1 cellular context compared by ENCODE assay signal in the genomic region with DNA sequence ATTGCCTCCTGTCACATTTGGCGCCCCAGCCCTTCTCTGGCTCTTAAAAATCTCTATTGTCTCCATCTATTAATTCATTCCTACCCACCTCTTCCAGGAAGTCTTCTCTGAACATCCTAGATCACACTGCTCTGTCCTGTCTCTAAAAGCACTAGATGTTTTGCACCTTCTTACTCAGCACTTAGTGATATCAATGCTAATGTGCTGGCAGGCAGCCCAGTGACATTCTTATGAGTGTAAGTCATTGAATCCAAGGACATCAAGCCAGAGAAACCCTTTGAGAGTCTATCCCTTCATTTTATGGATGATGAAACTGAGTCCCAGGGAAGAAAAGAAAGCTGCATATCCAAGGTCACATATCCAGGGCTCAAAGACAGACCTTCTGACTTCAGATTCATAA.
A peak's percentile ranks its signal among the peaks of the same experiment; 100 is the strongest.
TF ChIP-seq lines count a peak whose summit lies in the region.

No MANE protein-coding gene starts in this region.

TF ChIP-seq in HEK293, 187 proteins besides CTCF, POLR2A, EP300 and RAD21 (continued from another document and continues in another):
- no peak for TF ChIP-seq KLF10 (tag by site-specific recombination; IDR thresholded peaks at IDR 0.05)
- no peak for TF ChIP-seq ZNF473 (tag by site-specific recombination; IDR thresholded peaks at IDR 0.05)
- TF ChIP-seq ZNF48 (tag by site-specific recombination; IDR thresholded peaks at IDR 0.05) = no peak
- no peak for TF ChIP-seq ZNF398 (tag by site-specific recombination; IDR thresholded peaks at IDR 0.05)
- no peak for TF ChIP-seq ZNF148 (tag by site-specific recombination; IDR thresholded peaks at IDR 0.05; ENCODE audit: borderline replicate concordance)
- no peak for TF ChIP-seq ZNF175 (tag by site-specific recombination; IDR thresholded peaks at IDR 0.05)
- TF ChIP-seq YY1 (tag by site-specific recombination; IDR thresholded peaks at IDR 0.05) = no peak
- TF ChIP-seq OSR2 (tag by site-specific recombination; IDR thresholded peaks at IDR 0.05) = 0 out of 2 replicates have a peak, but pooled peaks have one; percentile 5
- TF ChIP-seq REPIN1 (tag by site-specific recombination; IDR thresholded peaks at IDR 0.05; ENCODE audit: low read depth) = no peak
- no peak for TF ChIP-seq ZNF239 (tag by site-specific recombination; IDR thresholded peaks at IDR 0.05)
- no peak for TF ChIP-seq ZFP41 (tag by site-specific recombination; IDR thresholded peaks at IDR 0.05; ENCODE audit: borderline replicate concordance)
- no peak for TF ChIP-seq ZNF830 (tag by site-specific recombination; IDR thresholded peaks at IDR 0.05; ENCODE audit: low read depth)
- no peak for TF ChIP-seq ZNF138 (tag by site-specific recombination; IDR thresholded peaks at IDR 0.05; ENCODE audit: borderline replicate concordance)
- no peak for TF ChIP-seq FEZF1 (tag by site-specific recombination; IDR thresholded peaks at IDR 0.05)
- no peak for TF ChIP-seq ZNF391 (tag by site-specific recombination; IDR thresholded peaks at IDR 0.05; ENCODE audit: borderline replicate concordance, low read depth)
- no peak for TF ChIP-seq TCF7L2 (IDR thresholded peaks at IDR 0.05; ENCODE audit: borderline replicate concordance, low read depth, low read length)
- no peak for TF ChIP-seq ZNF146 (tag by site-specific recombination; IDR thresholded peaks at IDR 0.05)
- TF ChIP-seq ZNF501 (tag by site-specific recombination; IDR thresholded peaks at IDR 0.05) = no peak
- TF ChIP-seq ZEB2 (tag by site-specific recombination; IDR thresholded peaks at IDR 0.05) = peak; percentile 86; the same call in 1 of the 2 replicates
- TF ChIP-seq ZNF529 (tag by site-specific recombination; IDR thresholded peaks at IDR 0.05; ENCODE audit: insufficient replicate concordance) = no peak
- TF ChIP-seq, protein P1, sequence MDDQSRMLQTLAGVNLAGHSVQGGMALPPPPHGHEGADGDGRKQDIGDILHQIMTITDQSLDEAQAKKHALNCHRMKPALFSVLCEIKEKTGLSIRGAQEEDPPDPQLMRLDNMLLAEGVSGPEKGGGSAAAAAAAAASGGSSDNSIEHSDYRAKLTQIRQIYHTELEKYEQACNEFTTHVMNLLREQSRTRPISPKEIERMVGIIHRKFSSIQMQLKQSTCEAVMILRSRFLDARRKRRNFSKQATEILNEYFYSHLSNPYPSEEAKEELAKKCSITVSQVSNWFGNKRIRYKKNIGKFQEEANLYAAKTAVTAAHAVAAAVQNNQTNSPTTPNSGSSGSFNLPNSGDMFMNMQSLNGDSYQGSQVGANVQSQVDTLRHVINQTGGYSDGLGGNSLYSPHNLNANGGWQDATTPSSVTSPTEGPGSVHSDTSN (CRISPR knock-in tag; IDR thresholded peaks at IDR 0.05) = no peak
- TF ChIP-seq KLF17 (tag by site-specific recombination; IDR thresholded peaks at IDR 0.05) = no peak
- no peak for TF ChIP-seq ZNF555 (tag by site-specific recombination; conservative IDR thresholded peaks at IDR 0.05)
- TF ChIP-seq, protein P2, sequence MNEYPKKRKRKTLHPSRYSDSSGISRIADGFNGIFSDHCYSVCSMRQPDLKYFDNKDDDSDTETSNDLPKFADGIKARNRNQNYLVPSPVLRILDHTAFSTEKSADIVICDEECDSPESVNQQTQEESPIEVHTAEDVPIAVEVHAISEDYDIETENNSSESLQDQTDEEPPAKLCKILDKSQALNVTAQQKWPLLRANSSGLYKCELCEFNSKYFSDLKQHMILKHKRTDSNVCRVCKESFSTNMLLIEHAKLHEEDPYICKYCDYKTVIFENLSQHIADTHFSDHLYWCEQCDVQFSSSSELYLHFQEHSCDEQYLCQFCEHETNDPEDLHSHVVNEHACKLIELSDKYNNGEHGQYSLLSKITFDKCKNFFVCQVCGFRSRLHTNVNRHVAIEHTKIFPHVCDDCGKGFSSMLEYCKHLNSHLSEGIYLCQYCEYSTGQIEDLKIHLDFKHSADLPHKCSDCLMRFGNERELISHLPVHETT (tag by site-specific recombination; IDR thresholded peaks at IDR 0.05) = peak; percentile 29; the same call in 1 of the 2 replicates
- TF ChIP-seq ZNF121 (tag by site-specific recombination; IDR thresholded peaks at IDR 0.05) = peak; percentile 97
- no peak for TF ChIP-seq SCRT1 (tag by site-specific recombination; IDR thresholded peaks at IDR 0.05; ENCODE audit: borderline replicate concordance)
- no peak for TF ChIP-seq ZNF416 (tag by site-specific recombination; IDR thresholded peaks at IDR 0.05)
- no peak for TF ChIP-seq ZNF621 (tag by site-specific recombination; IDR thresholded peaks at IDR 0.05)
- TF ChIP-seq ZNF394 (tag by site-specific recombination; IDR thresholded peaks at IDR 0.05; ENCODE audit: borderline replicate concordance) = 0 out of 2 replicates have a peak, but pooled peaks have one; percentile 16
- TF ChIP-seq ZNF610 (tag by site-specific recombination; IDR thresholded peaks at IDR 0.05; ENCODE audit: borderline replicate concordance) = no peak
- TF ChIP-seq ZNF324 (tag by site-specific recombination; IDR thresholded peaks at IDR 0.05) = no peak
- TF ChIP-seq ZNF404 (tag by site-specific recombination; IDR thresholded peaks at IDR 0.05) = no peak
- no peak for TF ChIP-seq KLF7 (tag by site-specific recombination; IDR thresholded peaks at IDR 0.05; ENCODE audit: borderline replicate concordance)
- TF ChIP-seq HOXA7 (CRISPR knock-in tag; IDR thresholded peaks at IDR 0.05; ENCODE audit: borderline replicate concordance) = no peak
- no peak for TF ChIP-seq GLIS2 (tag by site-specific recombination; IDR thresholded peaks at IDR 0.05)
- no peak for TF ChIP-seq ZNF548 (tag by site-specific recombination; IDR thresholded peaks at IDR 0.05)
- TF ChIP-seq MYNN (tag by site-specific recombination; IDR thresholded peaks at IDR 0.05; ENCODE audit: borderline replicate concordance) = no peak
- TF ChIP-seq ELK4 (IDR thresholded peaks at IDR 0.05; ENCODE audit: borderline replicate concordance, low read depth, low read length) = no peak
- no peak for TF ChIP-seq ZNF623 (tag by site-specific recombination; IDR thresholded peaks at IDR 0.05)
- TF ChIP-seq ZNF140 (tag by site-specific recombination; IDR thresholded peaks at IDR 0.05) = no peak
- peak; percentile 91; the same call in 1 of the 2 replicates for TF ChIP-seq ZNF660 (tag by site-specific recombination; IDR thresholded peaks at IDR 0.05)
- TF ChIP-seq ZFP37 (tag by site-specific recombination; IDR thresholded peaks at IDR 0.05) = no peak
- TF ChIP-seq ZNF624 (tag by site-specific recombination; IDR thresholded peaks at IDR 0.05) = no peak
- no peak for TF ChIP-seq BCL11A (tag by site-specific recombination; IDR thresholded peaks at IDR 0.05; ENCODE audit: low read depth)
- no peak for TF ChIP-seq ZNF311 (tag by site-specific recombination; IDR thresholded peaks at IDR 0.05; ENCODE audit: borderline replicate concordance)
- TF ChIP-seq ZNF654 (tag by site-specific recombination; IDR thresholded peaks at IDR 0.05; ENCODE audit: low read depth) = no peak
- TF ChIP-seq ZNF560 (tag by site-specific recombination; IDR thresholded peaks at IDR 0.05; ENCODE audit: borderline replicate concordance) = no peak
- no peak for TF ChIP-seq ZNF664 (tag by site-specific recombination; IDR thresholded peaks at IDR 0.05)
- peak; percentile 78 for TF ChIP-seq ZNF629 (tag by site-specific recombination; IDR thresholded peaks at IDR 0.05)
- TF ChIP-seq ZNF24 (tag by site-specific recombination; IDR thresholded peaks at IDR 0.05) = 0 out of 2 replicates have a peak, but pooled peaks have one; percentile 66
- peak; percentile 56 for TF ChIP-seq SP7 (tag by site-specific recombination; IDR thresholded peaks at IDR 0.05)
- no peak for TF ChIP-seq ZNF132 (tag by site-specific recombination; IDR thresholded peaks at IDR 0.05; ENCODE audit: borderline replicate concordance)
- TF ChIP-seq, protein P3, sequence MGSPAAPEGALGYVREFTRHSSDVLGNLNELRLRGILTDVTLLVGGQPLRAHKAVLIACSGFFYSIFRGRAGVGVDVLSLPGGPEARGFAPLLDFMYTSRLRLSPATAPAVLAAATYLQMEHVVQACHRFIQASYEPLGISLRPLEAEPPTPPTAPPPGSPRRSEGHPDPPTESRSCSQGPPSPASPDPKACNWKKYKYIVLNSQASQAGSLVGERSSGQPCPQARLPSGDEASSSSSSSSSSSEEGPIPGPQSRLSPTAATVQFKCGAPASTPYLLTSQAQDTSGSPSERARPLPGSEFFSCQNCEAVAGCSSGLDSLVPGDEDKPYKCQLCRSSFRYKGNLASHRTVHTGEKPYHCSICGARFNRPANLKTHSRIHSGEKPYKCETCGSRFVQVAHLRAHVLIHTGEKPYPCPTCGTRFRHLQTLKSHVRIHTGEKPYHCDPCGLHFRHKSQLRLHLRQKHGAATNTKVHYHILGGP (tag by site-specific recombination; IDR thresholded peaks at IDR 0.05) = no peak
- TF ChIP-seq HOXC10 (CRISPR knock-in tag; IDR thresholded peaks at IDR 0.05) = no peak
- no peak for TF ChIP-seq SP3 (tag by site-specific recombination; IDR thresholded peaks at IDR 0.05)
- no peak for TF ChIP-seq PRDM6 (tag by site-specific recombination; IDR thresholded peaks at IDR 0.05)
- TF ChIP-seq HOXD13 (CRISPR knock-in tag; IDR thresholded peaks at IDR 0.05; ENCODE audit: borderline replicate concordance) = no peak
- no peak; the same call in 1 of the 2 replicates for TF ChIP-seq ZBTB48 (tag by site-specific recombination; IDR thresholded peaks at IDR 0.05)
- no peak for TF ChIP-seq ZNF354C (tag by site-specific recombination; IDR thresholded peaks at IDR 0.05; ENCODE audit: borderline replicate concordance, low read depth)
- TF ChIP-seq ZNF174 (tag by site-specific recombination; IDR thresholded peaks at IDR 0.05) = no peak
- no peak for TF ChIP-seq ZNF747 (tag by site-specific recombination; IDR thresholded peaks at IDR 0.05)
- TF ChIP-seq, protein P4, sequence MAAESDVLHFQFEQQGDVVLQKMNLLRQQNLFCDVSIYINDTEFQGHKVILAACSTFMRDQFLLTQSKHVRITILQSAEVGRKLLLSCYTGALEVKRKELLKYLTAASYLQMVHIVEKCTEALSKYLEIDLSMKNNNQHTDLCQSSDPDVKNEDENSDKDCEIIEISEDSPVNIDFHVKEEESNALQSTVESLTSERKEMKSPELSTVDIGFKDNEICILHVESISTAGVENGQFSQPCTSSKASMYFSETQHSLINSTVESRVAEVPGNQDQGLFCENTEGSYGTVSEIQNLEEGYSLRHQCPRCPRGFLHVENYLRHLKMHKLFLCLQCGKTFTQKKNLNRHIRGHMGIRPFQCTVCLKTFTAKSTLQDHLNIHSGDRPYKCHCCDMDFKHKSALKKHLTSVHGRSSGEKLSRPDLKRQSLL (tag by site-specific recombination; IDR thresholded peaks at IDR 0.05) = no peak
